Comparison of ENCODE assay signal across 1 cellular context in genomic region chr6:160439751-160440150, GRCh38.
TF ChIP-seq lines count a peak whose summit lies in the region.

No MANE protein-coding gene starts in this region.

TF ChIP-seq in GM23338, 12 proteins besides CTCF, POLR2A, EP300 and RAD21 (continued from another document):
- TF ChIP-seq ZNF462 (CRISPR knock-in tag; IDR thresholded peaks at IDR 0.05) (no peak), NANOG (IDR thresholded peaks at IDR 0.05; ENCODE audit: borderline replicate concordance) (no peak), EZH2 (IDR thresholded peaks at IDR 0.05; ENCODE audit: low read depth, unreplicated experiment) (no peak), ETS1 (IDR thresholded peaks at IDR 0.05) (no peak), STAT1 (IDR thresholded peaks at IDR 0.05; ENCODE audit: unreplicated experiment) (no peak), ZNF114 (CRISPR knock-in tag; IDR thresholded peaks at IDR 0.05) (no peak), POLR2AphosphoS5 (IDR thresholded peaks at IDR 0.05; ENCODE audit: low read depth) (no peak), ZNF331 (CRISPR knock-in tag; IDR thresholded peaks at IDR 0.05; ENCODE audit: low read depth) (no peak)
